10 cellular contexts compared by ENCODE assay signal in the genomic region with DNA sequence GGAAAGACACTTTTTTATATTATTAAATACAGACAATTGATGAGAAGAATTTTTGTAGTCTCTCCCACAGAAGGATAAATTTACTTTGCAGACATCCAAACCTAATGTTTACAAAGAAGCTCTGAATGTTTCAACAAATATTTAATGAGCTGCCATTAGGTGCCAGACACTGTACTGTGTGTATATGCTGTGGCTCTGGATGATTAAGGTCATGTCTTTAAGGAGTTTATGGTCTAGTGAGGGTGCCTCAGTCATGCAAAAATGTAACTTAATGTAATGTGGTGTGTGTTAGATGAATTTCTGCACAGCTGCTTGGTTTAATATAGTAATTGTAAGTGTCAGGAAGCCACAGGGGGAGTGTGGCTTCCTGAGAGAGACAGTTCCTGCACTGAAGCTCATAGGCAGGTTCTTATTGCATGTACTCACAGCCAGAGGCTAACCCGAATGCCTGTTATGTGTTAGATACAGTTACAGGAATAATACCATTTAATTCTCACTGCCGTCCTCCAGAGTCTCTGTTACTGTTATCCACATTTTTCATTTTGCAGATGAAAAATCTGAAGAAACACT. TPM values are rescaled to one million over a fixed set of nuclear protein-coding genes. Genes with fewer than 3 reads are reported as not detected.
DNase-seq lines count a peak whose midpoint lies in the region; ATAC-seq and FAIRE-seq lines count a peak whose summit lies in the region.
"Had no signal": no experiment of that assay in that cellular context is flagged by ENCODE, and none has a peak within 500 bp of the region (broad histone marks: within the 10 kb centered on the region; RNA-seq: fewer than 3 reads in every experiment).

No MANE protein-coding gene starts in this region.

- no peaks in the 10 kb centered on the region for H3K9me3 Mint-ChIP-seq in natural killer cell treated with Interleukin-12 subunit alpha and Interleukin-12 subunit beta and Interleukin-15 and Interleukin-18, amount 100 ng/mL, for 72 hours
- H3K9me3 Mint-ChIP-seq: activated T-helper 2 cell treated with anti-CD3 and anti-CD28 coated beads, Interferon-gamma antibody, Interleukin-2, Interleukin-4, amounts not matched to agents 10 μg/mL and 5 μg/mL and 100 μg/mL, durations not matched to agents 14 hours and 24 hours and 36 hours had no signal

- FAIRE-seq in urothelium cell line (lab: Jason Lieb, UNC): no peak

- H3K27me3 Mint-ChIP-seq in natural killer cell treated with Interleukin-12 subunit alpha and Interleukin-12 subunit beta and Interleukin-15 and Interleukin-18, amount 100 ng/mL, for 72 hours: peaks cover 7 to 12% of the 10 kb centered on the region in 2 donors

- H3K4me3 Mint-ChIP-seq in natural killer cell treated with Interleukin-12 subunit alpha and Interleukin-12 subunit beta and Interleukin-15 and Interleukin-18, amount 100 ng/mL, for 72 hours: peak overlapping the region; percentile 33

- peak overlapping the region in 1 of 2 donors; percentile 47 for H3K27ac Mint-ChIP-seq in natural killer cell treated with Interleukin-12 subunit alpha and Interleukin-12 subunit beta and Interleukin-15 and Interleukin-18, amount 100 ng/mL, for 72 hours
- H3K27ac Mint-ChIP-seq: activated T-helper 2 cell treated with anti-CD3 and anti-CD28 coated beads, Interferon-gamma antibody, Interleukin-2, Interleukin-4, amounts not matched to agents 10 μg/mL and 5 μg/mL and 100 μg/mL, durations not matched to agents 14 hours and 24 hours and 36 hours had no signal

- peak; percentile 59 for DNase-seq in NOMO-1 treated with DMSO at 0.1 percent for 48 hours (lab: John Stamatoyannopoulos, UW; ENCODE audit: unreplicated experiment)
- DNase-seq in NOMO-1 treated with dmso at 0.1 percent for 144 hours (lab: John Stamatoyannopoulos, UW; ENCODE audit: unreplicated experiment): no peak
- DNase-seq in HCEC 1CT: peak; percentile 13
- peak; percentile 26 for DNase-seq in UCSD-AML1 (lab: John Stamatoyannopoulos, UW; ENCODE audit: unreplicated experiment)
- DNase-seq in natural killer cell treated with Interleukin-12 subunit alpha and Interleukin-12 subunit beta and Interleukin-15 and Interleukin-18, amount 100 ng/mL, for 72 hours (ENCODE audit: low spot score): no peak
- DNase-seq in urothelium cell line (ENCODE audit: low spot score): no peak
- no peak for DNase-seq in activated CD4-positive, CD25-positive, alpha-beta regulatory T cell (lab: John Stamatoyannopoulos, UW)
- DNase-seq in NCI-H146 (lab: John Stamatoyannopoulos, UW): no peak
- DNase-seq: NCI-H1105 had no signal

- peaks cover 10% of the 10 kb centered on the region for H3K36me3 Mint-ChIP-seq in natural killer cell treated with Interleukin-12 subunit alpha and Interleukin-12 subunit beta and Interleukin-15 and Interleukin-18, amount 100 ng/mL, for 72 hours

- peaks cover 18 to 32% of the 10 kb centered on the region in 2 donors for H3K4me1 Mint-ChIP-seq in natural killer cell treated with Interleukin-12 subunit alpha and Interleukin-12 subunit beta and Interleukin-15 and Interleukin-18, amount 100 ng/mL, for 72 hours (ENCODE audit: low read depth in 2 of 2)

- peak; percentile 74 to 82 for ATAC-seq in natural killer cell treated with Interleukin-12 subunit alpha and Interleukin-12 subunit beta and Interleukin-15 and Interleukin-18, amount 100 ng/mL, for 72 hours

RNA-seq across cellular contexts. Expression of gene SPATA13, which starts 43.3 kb away (rescaled TPM):
- 100 to 1,000 TPM in 1 of 2 donors, 10 to 100 TPM in 1; 81.6 to 107 TPM for total RNA-seq in natural killer cell treated with Interleukin-12 subunit alpha and Interleukin-12 subunit beta and Interleukin-15 and Interleukin-18, amount 100 ng/mL, for 72 hours

Comparison
In these comparisons a context has a peak if more than half of its experiments do, and no peak if none do; other contexts are left out.
1. DNase-seq: peak in NOMO-1 treated with DMSO at 0.1 percent for 48 hours (single experiment), HCEC 1CT (single experiment) and UCSD-AML1 (single experiment); none in NOMO-1 treated with dmso at 0.1 percent for 144 hours (single experiment), natural killer cell treated with Interleukin-12 subunit alpha and Interleukin-12 subunit beta and Interleukin-15 and Interleukin-18, amount 100 ng/mL, for 72 hours (single experiment), urothelium cell line (single experiment), activated CD4-positive, CD25-positive, alpha-beta regulatory T cell (0 of 4) and NCI-H146 (single experiment).